Comparison of ENCODE assay signal across 8 cellular contexts in genomic region chr12:67651380-67651695, GRCh38. TPM values are rescaled to one million over a fixed set of nuclear protein-coding genes. Genes with fewer than 3 reads are reported as not detected.
A peak's percentile ranks its signal among the peaks of the same experiment; 100 is the strongest.
DNase-seq lines count a peak whose midpoint lies in the region; ATAC-seq and TF ChIP-seq lines count a peak whose summit lies in the region.

No MANE protein-coding gene starts in this region.

- POLR2A ChIA-PET in Panc1 (lab: Charles Lee) = no interaction called here

- peak overlapping the region; percentile 92 for H3K27ac Mint-ChIP-seq in mesothelial cell of epicardium

- no peaks in the 10 kb centered on the region for H3K27me3 ChIP-seq in Panc1 (ENCODE audit: control insufficient read depth, insufficient read depth, low read length)

- H3K36me3 Mint-ChIP-seq in mesothelial cell of epicardium = peaks cover 18% of the 10 kb centered on the region

- peaks cover 23% of the 10 kb centered on the region for H3K4me1 ChIP-seq in Panc1 (ENCODE audit: control insufficient read depth, insufficient read depth, low read length)

- no peak overlapping the region for H3K27ac ChIP-seq in Panc1 (ENCODE audit: low read length)

- TF ChIP-seq CTCF in Panc1 (IDR thresholded peaks at IDR 0.05) (peak; percentile 22; the same call in 1 of the 2 replicates), mesothelial cell of epicardium (IDR thresholded peaks at IDR 0.05; ENCODE audit: unreplicated experiment) (no peak)

- peak; percentile 34 for ATAC-seq in GM21786 (IDR thresholded peaks at IDR 0.05; ENCODE audit: unreplicated experiment)
- ATAC-seq in Panc1 = no peak
- no peak for ATAC-seq in GM18505 (IDR thresholded peaks at IDR 0.05; ENCODE audit: unreplicated experiment)
- ATAC-seq in HG02840 (IDR thresholded peaks at IDR 0.05; ENCODE audit: low FRiP score, unreplicated experiment) = no peak
- no peak for ATAC-seq in HG03039 (IDR thresholded peaks at IDR 0.05; ENCODE audit: unreplicated experiment)

- intact Hi-C loops in Panc1 (cut with micrococcal nuclease; ENCODE audit: unreplicated experiment) = no loop called here

- peak; percentile 67 for DNase-seq in EH (ENCODE audit: low read depth)
- DNase-seq in Panc1 (ENCODE audit: low read depth, low spot score) = no peak
- DNase-seq in central memory CD4-positive, alpha-beta T cell = peak; percentile 47
- DNase-seq in mesothelial cell of epicardium (ENCODE audit: low spot score in 2 of 2, unreplicated experiment in 2 of 2) = no peak

- H3K4me3 Mint-ChIP-seq in mesothelial cell of epicardium = peak overlapping the region; percentile 90

- TF ChIP-seq POLR2A in GM18505 (IDR thresholded peaks at IDR 0.05; ENCODE audit: borderline replicate concordance, extremely low read depth, insufficient read depth, insufficient read length) = no peak

- no TSS peak for BruUV-seq in Panc1 (replicated peaks; lab: Mats Ljungman, UMichigan)

- CTCF ChIA-PET in Panc1 (lab: Charles Lee) = no interaction called here

- H3K4me1 Mint-ChIP-seq in mesothelial cell of epicardium = peaks cover 34% of the 10 kb centered on the region

- H3K9me3 Mint-ChIP-seq in mesothelial cell of epicardium = no peaks in the 10 kb centered on the region

- no peaks in the 10 kb centered on the region for H3K9me3 ChIP-seq in Panc1 (ENCODE audit: control insufficient read depth, insufficient read depth, low read depth, low read length)

- in situ Hi-C loops in Panc1 (cut with HindIII; ENCODE audit: low pct_unique_long_range_greater_than_20kb, low sequenced_read_pairs) = no loop called here

- peak overlapping the region in 1 of 2 experiments; percentile 84; a peak in 1 of 4 replicates for H3K4me3 ChIP-seq in Panc1 (ENCODE audit: low read depth in 2 of 2, low read length in 2 of 2)

- H3K36me3 ChIP-seq in Panc1 (ENCODE audit: control insufficient read depth, insufficient read depth, low read length) = no peaks in the 10 kb centered on the region

- H3K27me3 Mint-ChIP-seq in mesothelial cell of epicardium (ENCODE audit: low read depth) = no peaks in the 10 kb centered on the region

RNA-seq across cellular contexts. Expression of gene DYRK2, which starts 2.8 kb away (rescaled TPM):
- total RNA-seq in Panc1 (2021; ENCODE audit: unreplicated experiment) (9.9 TPM), mesothelial cell of epicardium (53.7 to 54.6 TPM (median 53.7 TPM) in 3 replicates)
- 9.8 TPM for polyA plus RNA-seq in Panc1 (2012; ENCODE audit: insufficient read length)

Comparison
In these comparisons a context has a peak if more than half of its experiments do, and no peak if none do; other contexts are left out.
1. DNase-seq: peak in EH (single experiment) and central memory CD4-positive, alpha-beta T cell (single experiment); none in Panc1 (single experiment) and mesothelial cell of epicardium (0 of 2).